ENCODE assay signal across 1 cellular context in genomic region chr4:165828928-165829327, GRCh38.
TF ChIP-seq lines count a peak whose summit lies in the region.

No MANE protein-coding gene starts in this region.

TF ChIP-seq in SK-N-SH, 30 proteins besides CTCF, POLR2A, EP300 and RAD21:
- TF ChIP-seq CHD2 (IDR thresholded peaks at IDR 0.05; ENCODE audit: low read length, partially characterized antibody): no peak
- no peak for TF ChIP-seq TEAD4 (IDR thresholded peaks at IDR 0.05; ENCODE audit: borderline replicate concordance, insufficient read depth)
- no peak for TF ChIP-seq NRF1 (IDR thresholded peaks at IDR 0.05; ENCODE audit: low read depth, low read length)
- TF ChIP-seq EZH2phosphoT487 (IDR thresholded peaks at IDR 0.05; ENCODE audit: borderline replicate concordance, low read depth): no peak
